24 cellular contexts compared by ENCODE assay signal in the genomic region with DNA sequence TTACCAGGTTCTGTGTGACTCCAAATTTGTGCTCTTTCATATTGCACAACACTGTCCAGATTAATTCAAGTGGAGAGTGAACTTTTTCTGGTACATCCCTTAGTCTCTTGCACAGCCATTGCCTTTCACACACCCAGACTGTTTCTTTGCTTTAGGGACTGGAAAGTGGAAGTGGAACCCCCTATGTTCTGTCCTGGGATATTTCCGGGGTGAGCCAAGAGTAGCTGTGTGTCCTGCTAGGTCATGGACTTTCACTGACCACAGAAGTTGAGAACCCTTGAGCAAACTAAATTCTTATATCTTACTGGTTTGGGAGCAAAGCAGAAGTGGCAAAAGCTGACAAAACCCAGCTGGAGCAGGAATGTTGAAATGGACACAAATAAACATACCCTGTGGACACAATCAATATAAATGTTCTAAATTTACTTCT. TPM values are rescaled to one million over a fixed set of nuclear protein-coding genes. Genes with fewer than 3 reads are reported as not detected.
DNase-seq lines count a peak whose midpoint lies in the region; ATAC-seq, FAIRE-seq and TF ChIP-seq lines count a peak whose summit lies in the region.
"Had no signal": no experiment of that assay in that cellular context is flagged by ENCODE, and none has a peak within 500 bp of the region (broad histone marks: within the 10 kb centered on the region; RNA-seq: fewer than 3 reads in every experiment).

No MANE protein-coding gene starts in this region.

- ATAC-seq in K562, result peak; percentile 44
- ATAC-seq in mucosa of descending colon, result peak; percentile 47
- ATAC-seq in HG02938 (IDR thresholded peaks at IDR 0.05; ENCODE audit: unreplicated experiment), result no peak
- ATAC-seq in naive thymus-derived CD8-positive, alpha-beta T cell, result no peak
- ATAC-seq: body of pancreas had no signal

- TF ChIP-seq CTCF in K562 (IDR thresholded peaks at IDR 0.05 in 2 of 3, conservative IDR thresholded peaks at IDR 0.05 in 1 of 3; ENCODE audit: insufficient read depth in 2 of 3, low read depth in 1 of 3, low read length in 3 of 3) (no peak), mucosa of descending colon (IDR thresholded peaks at IDR 0.05) (no peak)

- peak overlapping the region in 3 of 10 experiments; percentile 5 to 10 (median 8); a peak in 4 of 20 replicates for H3K4me3 ChIP-seq in BLaER1 treated with 17β-estradiol and CSF1 and Interleukin-3, amounts not matched to agents 10 nM and 100 nM
- H3K4me3 ChIP-seq in K562 (no peak overlapping the region), mucosa of descending colon (no peak overlapping the region)
- H3K4me3 ChIP-seq: body of pancreas, coronary artery, ovary, uterus had no signal

- no peak for TF ChIP-seq POLR2A in K562 (conservative IDR thresholded peaks at IDR 0.05)

- peaks cover 29 to 95% (median 68%) of the 10 kb centered on the region in 10 experiments for H3K4me1 ChIP-seq in BLaER1 treated with 17β-estradiol and CSF1 and Interleukin-3, amounts not matched to agents 10 nM and 100 nM
- H3K4me1 ChIP-seq in K562 (replicated peaks in 1 of 2; ENCODE audit: control insufficient read depth in 2 of 2, insufficient read depth in 2 of 2, low read length in 2 of 2), result peaks cover 0 to 24% of the 10 kb centered on the region in 2 experiments; a peak in 3 of 5 replicates
- no peaks in the 10 kb centered on the region for H3K4me1 ChIP-seq in mucosa of descending colon (ENCODE audit: low read depth)
- H3K4me1 ChIP-seq: body of pancreas, uterus had no signal

- H2AFZ ChIP-seq in K562 (ENCODE audit: low read depth, low read length), result peak overlapping the region; percentile 84

- no peak for FAIRE-seq in K562 (lab: Jason Lieb, UNC)
- FAIRE-seq: H1, small intestine had no signal

- peak overlapping the region; percentile 4 to 86 (median 68); a peak in 20 of 22 replicates for H3K27ac ChIP-seq in BLaER1 treated with 17β-estradiol and CSF1 and Interleukin-3, amounts not matched to agents 10 nM and 100 nM
- H3K27ac ChIP-seq in K562 (ENCODE audit: extremely low read depth, low read depth, low read length), result no peak overlapping the region
- H3K27ac ChIP-seq: coronary artery, ovary, RWPE1, uterus had no signal

- H3K9me3 Mint-ChIP-seq in naive thymus-derived CD8-positive, alpha-beta T cell, result no peaks in the 10 kb centered on the region
- H3K9me3 Mint-ChIP-seq: activated CD4-positive, alpha-beta memory T cell treated with anti-CD3 and anti-CD28 coated beads for 36 hours; activated naive CD4-positive, alpha-beta T cell treated with anti-CD3 and anti-CD28 coated beads, Interleukin-2, amount 50 U/mL, for 24 hours had no signal

- intact Hi-C loops in K562 (cut with micrococcal nuclease) (no loop called here), mucosa of descending colon (cut with DNase I, micrococcal nuclease) (no loop called here)

- peaks cover 11 to 42% (median 25%) of the 10 kb centered on the region in 4 donors for H3K4me1 Mint-ChIP-seq in naive thymus-derived CD8-positive, alpha-beta T cell

- H3K9ac ChIP-seq in BLaER1 treated with 17β-estradiol and CSF1 and Interleukin-3, amounts not matched to agents 10 nM and 100 nM, result peak overlapping the region in 7 of 11 experiments; percentile 19 to 74 (median 57); a peak in 13 of 22 replicates
- H3K9ac ChIP-seq in K562 (ENCODE audit: insufficient read depth in 1 of 2, low read depth in 2 of 2, low read length in 2 of 2), result no peak overlapping the region

- 40% methylated on average over 1 of the region's 1 CpG for WGBS in K562 (ENCODE audit: insufficient coverage, low coverage, missing lambda C conversion rate)

- H3K27me3 ChIP-seq in BLaER1 treated with 17β-estradiol and CSF1 and Interleukin-3, amounts not matched to agents 10 nM and 100 nM, result peaks cover 0 to 23% (median 3%) of the 10 kb centered on the region in 11 experiments; a peak in 9 of 22 replicates
- no peaks in the 10 kb centered on the region for H3K27me3 ChIP-seq in K562 (ENCODE audit: control insufficient read depth in 2 of 2, insufficient read depth in 2 of 2, low read length in 2 of 2)
- H3K27me3 ChIP-seq: body of pancreas, ovary, uterus had no signal

- TF ChIP-seq EP300 in K562 (IDR thresholded peaks at IDR 0.05; ENCODE audit: low read length), result no peak

- in situ Hi-C loops in K562 (cut with MboI), result no loop called here

- POLR2A ChIA-PET in K562 (lab: Yijun Ruan, JAX), result no interaction called here
- POLR2A ChIA-PET in naive thymus-derived CD8-positive, alpha-beta T cell (lab: Charles Lee), result no interaction called here

- no peaks in the 10 kb centered on the region for H3K27me3 Mint-ChIP-seq in naive thymus-derived CD8-positive, alpha-beta T cell
- H3K27me3 Mint-ChIP-seq: activated CD4-positive, alpha-beta memory T cell treated with anti-CD3 and anti-CD28 coated beads for 36 hours; activated naive CD4-positive, alpha-beta T cell treated with anti-CD3 and anti-CD28 coated beads, Interleukin-2, amount 50 U/mL, for 24 hours had no signal

- no TSS peak for BruUV-seq in K562 (replicated peaks; lab: Mats Ljungman, UMichigan)

- H4K20me1 ChIP-seq in BLaER1 treated with 17β-estradiol and CSF1 and Interleukin-3, amounts not matched to agents 10 nM and 100 nM, result no peaks in the 10 kb centered on the region
- no peaks in the 10 kb centered on the region for H4K20me1 ChIP-seq in K562 (replicated peaks; ENCODE audit: control insufficient read depth, insufficient read depth, low read length)

- H3K4me2 ChIP-seq in BLaER1 treated with 17β-estradiol and CSF1 and Interleukin-3, amounts not matched to agents 10 nM and 100 nM, result peak overlapping the region in 10 of 11 experiments; percentile 8 to 89 (median 62); a peak in 19 of 22 replicates
- no peak overlapping the region for H3K4me2 ChIP-seq in K562 (ENCODE audit: insufficient read depth, low read length)

- H3K9me1 ChIP-seq in K562 (ENCODE audit: control insufficient read depth, insufficient read depth, low read length), result no peaks in the 10 kb centered on the region

- H3K9me3 ChIP-seq in BLaER1 treated with 17β-estradiol and CSF1 and Interleukin-3, amounts not matched to agents 10 nM and 100 nM (replicated peaks in 1 of 11), result peaks cover 0 to 8% (median under 1%) of the 10 kb centered on the region in 11 experiments; a peak in 4 of 22 replicates
- H3K9me3 ChIP-seq in K562 (replicated peaks; ENCODE audit: control insufficient read depth, insufficient read depth, low read depth, low read length) (no peaks in the 10 kb centered on the region), mucosa of descending colon (no peaks in the 10 kb centered on the region)
- H3K9me3 ChIP-seq: body of pancreas, ovary, uterus had no signal

- CTCF ChIA-PET in K562 (lab: Yijun Ruan, JAX; ENCODE audit: low intra/inter-chr PET ratio), result no interaction called here

- peak; percentile 96 for DNase-seq in MV-4-11 (lab: John Stamatoyannopoulos, UW)
- DNase-seq in K562 (ENCODE audit: extremely low read depth in 1 of 4, low spot score in 3 of 4), result peak in 2 of 4 experiments; percentile 12 to 21
- no peak for DNase-seq in mucosa of descending colon
- DNase-seq in amniotic stem cell (lab: John Stamatoyannopoulos, UW), result no peak
- no peak for DNase-seq in DMS153 treated with DMSO at 0.1 percent for 48 hours (lab: John Stamatoyannopoulos, UW; ENCODE audit: unreplicated experiment)
- DNase-seq in naive thymus-derived CD8-positive, alpha-beta T cell, result no peak
- DNase-seq: activated CD4-positive, alpha-beta memory T cell treated with anti-CD3 and anti-CD28 coated beads for 36 hours; DND-41; foreskin fibroblast; KG1; kidney glomerular epithelial cell; ovary; small intestine; stimulated activated CD4-positive, alpha-beta T cell treated with anti-CD3 and anti-CD28 coated beads, Interleukin-4, amount 100 ng/mL, for 24 hours; T-helper 1 cell; uterus had no signal

- H3K79me2 ChIP-seq in K562 (ENCODE audit: control insufficient read depth, insufficient read depth, low read length), result no peaks in the 10 kb centered on the region

- no peak for TF ChIP-seq RAD21 in K562 (CRISPR knock-in tag; conservative IDR thresholded peaks at IDR 0.05 in 1 of 2, IDR thresholded peaks at IDR 0.05 in 1 of 2)

- no peaks in the 10 kb centered on the region for H3K36me3 ChIP-seq in BLaER1 treated with 17β-estradiol and CSF1 and Interleukin-3, amounts not matched to agents 10 nM and 100 nM
- no peaks in the 10 kb centered on the region for H3K36me3 ChIP-seq in K562 (ENCODE audit: control insufficient read depth, insufficient read depth, low read length)
- no peaks in the 10 kb centered on the region for H3K36me3 ChIP-seq in mucosa of descending colon (ENCODE audit: low read depth)
- H3K36me3 ChIP-seq: ovary, uterus had no signal

- H3K27ac Mint-ChIP-seq in naive thymus-derived CD8-positive, alpha-beta T cell, result peak overlapping the region in 1 of 10 donors; percentile 56
- H3K27ac Mint-ChIP-seq: activated CD4-positive, alpha-beta memory T cell treated with anti-CD3 and anti-CD28 coated beads for 36 hours; activated naive CD4-positive, alpha-beta T cell treated with anti-CD3 and anti-CD28 coated beads, Interleukin-2, amount 50 U/mL, for 24 hours had no signal

- H3K4me3 Mint-ChIP-seq in naive thymus-derived CD8-positive, alpha-beta T cell, result no peak overlapping the region
- H3K4me3 Mint-ChIP-seq: activated CD4-positive, alpha-beta memory T cell treated with anti-CD3 and anti-CD28 coated beads for 36 hours; activated naive CD4-positive, alpha-beta T cell treated with anti-CD3 and anti-CD28 coated beads, Interleukin-2, amount 50 U/mL, for 24 hours had no signal

- H3K36me3 Mint-ChIP-seq in naive thymus-derived CD8-positive, alpha-beta T cell, result no peaks in the 10 kb centered on the region
- H3K36me3 Mint-ChIP-seq: activated CD4-positive, alpha-beta memory T cell treated with anti-CD3 and anti-CD28 coated beads for 36 hours had no signal

RNA-seq across cellular contexts. Expression of a gene that starts 10.3 kb away (rescaled TPM):
- not detected in 2 replicates for total RNA-seq in K562 (2011; cell fraction: chromatin; rRNA removed; ENCODE audit: low replicate concordance)
- total RNA-seq in K562 (2011; cell fraction: nucleolus; rRNA removed), result 0.17 TPM in 1 of 2 replicates, not detected in the other
- 0.37 TPM in 1 of 2 replicates, not detected in the other for total RNA-seq in K562 (2011; cell fraction: nucleoplasm; rRNA removed)
- not detected in 2 replicates for total RNA-seq in K562 (2014; rRNA removed)
- 0.22 and 0.29 TPM in 2 replicates for total RNA-seq in K562 (2014; rRNA removed; fragmentation: Illumina TruSeq; extraction: Trizol)
- 0.23 and 0.33 TPM in 2 replicates for total RNA-seq in K562 (2015; rRNA removed; fragmentation: Illumina TruSeq; extraction: Trizol)
- total RNA-seq in K562 (2021), result 0.47 and 0.49 TPM in 2 replicates
- 0.22 and 0.58 TPM in 2 replicates for polyA plus RNA-seq in K562 (2011; rRNA removed)
- 0.52 and 1.0 TPM in 2 replicates for polyA plus RNA-seq in K562 (2011; cell fraction: cytosol; rRNA removed)
- 0.48 and 1.2 TPM in 2 replicates for polyA plus RNA-seq in K562 (2011; cell fraction: nucleus; rRNA removed)
- 0.21 and 1.1 TPM in 2 replicates for polyA plus RNA-seq in K562 (2012)
- 0.43 and 0.46 TPM in 2 replicates for polyA plus RNA-seq in K562 (2014; fragmentation: Illumina TruSeq; extraction: Trizol)
- 1 to 10 TPM in 1 of 2 experiments, under 1 TPM in 1; 0.91 to 1.6 TPM for polyA plus RNA-seq in K562 (2014; fragmentation: Nextera tagmentation; extraction: Ambion mirVana)
- polyA plus RNA-seq in K562 (2014; rRNA removed), result 0.12 and 0.61 TPM in 2 replicates
- polyA minus RNA-seq in K562 (2011; rRNA and poly(A)+ RNA removed), result 0.35 and 0.42 TPM in 2 replicates
- polyA minus RNA-seq in K562 (2011; cell fraction: cytosol; rRNA and poly(A)+ RNA removed), result not detected in 2 replicates
- polyA minus RNA-seq in K562 (2011; cell fraction: nucleus; rRNA and poly(A)+ RNA removed), result 0.22 TPM in 1 of 2 replicates, not detected in the other
- 10 to 100 TPM in 2 of 3 donors, 1 to 10 TPM in 1; 7.3 to 80.5 (median 79.9) TPM for total RNA-seq in mucosa of descending colon
- under 1 TPM; 0.47 to 0.60 TPM for total RNA-seq in naive thymus-derived CD8-positive, alpha-beta T cell
- polyA plus RNA-seq in naive thymus-derived CD8-positive, alpha-beta T cell, result under 1 TPM in 1 of 3 donors, not detected in 2; 0.38 TPM
- total RNA-seq: activated CD4-positive, alpha-beta memory T cell treated with anti-CD3 and anti-CD28 coated beads for 36 hours; H1; myocyte had no signal
- polyA plus RNA-seq: H1 had no signal

Comparison
In these comparisons a context has a peak if more than half of its experiments do, and no peak if none do; other contexts are left out.
1. H3K9ac ChIP-seq: peak in BLaER1 treated with 17β-estradiol and CSF1 and Interleukin-3, amounts not matched to agents 10 nM and 100 nM (7 of 11); none in K562 (0 of 2).
2. ATAC-seq: peak in K562 (single experiment) and mucosa of descending colon (single experiment); none in HG02938 (single experiment) and naive thymus-derived CD8-positive, alpha-beta T cell (0 of 2).
3. RNA of a gene that starts 10.3 kb away (total RNA-seq): 7.3 to 80.5 TPM in mucosa of descending colon; 0.47 to 0.60 TPM in naive thymus-derived CD8-positive, alpha-beta T cell and 0.17 to 0.49 TPM in K562; every median in the first group is over 4 times any median in the second.